In the genomic region with DNA sequence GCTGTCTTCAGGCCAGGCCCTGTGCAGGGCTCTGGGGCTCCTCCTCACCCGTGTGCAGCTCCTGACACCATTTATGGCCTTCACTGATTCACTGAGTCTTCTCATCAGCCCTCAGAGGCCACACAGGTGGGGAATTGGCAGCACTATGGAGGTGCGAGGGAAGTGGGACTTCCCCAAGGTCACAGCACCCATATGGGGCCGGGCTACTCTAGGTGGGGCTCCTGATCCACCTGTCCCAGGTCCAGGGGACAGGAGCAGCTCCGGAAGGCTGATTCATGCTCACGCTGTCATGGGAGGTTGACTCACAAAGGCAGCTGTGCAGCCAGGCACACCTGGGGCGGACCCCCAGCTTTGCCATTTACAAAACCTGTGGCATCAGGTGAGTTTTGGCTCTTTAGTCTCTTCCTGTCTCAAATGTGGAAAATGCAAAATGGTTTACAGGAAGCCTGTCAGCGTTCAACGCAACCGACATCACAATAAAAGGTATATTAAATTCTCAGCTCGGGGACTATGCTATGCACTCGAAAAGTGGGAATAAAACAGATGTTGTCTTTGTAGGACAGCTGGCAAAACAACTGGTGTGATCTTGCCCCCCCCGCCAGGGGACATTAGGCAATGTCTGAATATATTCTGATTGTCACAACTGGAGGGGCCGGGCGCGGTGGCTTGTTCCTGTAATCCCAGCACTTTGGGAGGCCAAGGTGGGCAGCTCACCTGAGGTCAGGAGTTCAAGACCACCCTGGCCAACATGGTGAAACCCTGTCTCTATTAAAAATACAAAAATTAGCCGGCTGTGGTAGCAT, we compare ENCODE assay signal across 1 cellular context.
TF ChIP-seq lines count a peak whose summit lies in the region.

No MANE protein-coding gene starts in this region.

TF ChIP-seq in HepG2, 621 proteins besides CTCF, POLR2A, EP300 and RAD21 (continues in another document):
- TF ChIP-seq HES4 (CRISPR knock-in tag; IDR thresholded peaks at IDR 0.05; ENCODE audit: borderline replicate concordance) (no peak), CEBPB (IDR thresholded peaks at IDR 0.05; ENCODE audit: borderline replicate concordance, low read depth, low read length) (no peak), NRL (CRISPR knock-in tag; IDR thresholded peaks at IDR 0.05; ENCODE audit: borderline replicate concordance) (no peak), HNRNPL (IDR thresholded peaks at IDR 0.05; ENCODE audit: low read depth, low read length) (no peak), FOXA3 (CRISPR knock-in tag; IDR thresholded peaks at IDR 0.05) (peak; percentile 27; the same call in 1 of the 2 replicates), EZH2 (conservative IDR thresholded peaks at IDR 0.05; ENCODE audit: low read depth, low read length) (no peak), SOX6 (IDR thresholded peaks at IDR 0.05) (no peak), SOX6 (CRISPR knock-in tag; IDR thresholded peaks at IDR 0.05) (peak; percentile 7), ZNF441 (CRISPR knock-in tag; IDR thresholded peaks at IDR 0.05; ENCODE audit: borderline replicate concordance) (no peak), JUN (CRISPR knock-in tag; IDR thresholded peaks at IDR 0.05) (no peak), ZNF251 (CRISPR knock-in tag; IDR thresholded peaks at IDR 0.05) (no peak), DMAP1 (CRISPR knock-in tag; IDR thresholded peaks at IDR 0.05) (peak; percentile 18; the same call in 1 of the 2 replicates), CCDC6 (CRISPR knock-in tag; IDR thresholded peaks at IDR 0.05) (no peak), ZNF230 (CRISPR knock-in tag; IDR thresholded peaks at IDR 0.05) (0 out of 2 replicates have a peak, but pooled peaks have one; percentile 7), ZNF839 (CRISPR knock-in tag; IDR thresholded peaks at IDR 0.05; ENCODE audit: borderline replicate concordance) (no peak), ZSCAN9 (CRISPR knock-in tag; IDR thresholded peaks at IDR 0.05; ENCODE audit: borderline replicate concordance) (0 out of 2 replicates have a peak, but pooled peaks have one; percentile 38), ZNF772 (CRISPR knock-in tag; IDR thresholded peaks at IDR 0.05) (0 out of 2 replicates have a peak, but pooled peaks have one; percentile 49)
- TF ChIP-seq, protein P1, sequence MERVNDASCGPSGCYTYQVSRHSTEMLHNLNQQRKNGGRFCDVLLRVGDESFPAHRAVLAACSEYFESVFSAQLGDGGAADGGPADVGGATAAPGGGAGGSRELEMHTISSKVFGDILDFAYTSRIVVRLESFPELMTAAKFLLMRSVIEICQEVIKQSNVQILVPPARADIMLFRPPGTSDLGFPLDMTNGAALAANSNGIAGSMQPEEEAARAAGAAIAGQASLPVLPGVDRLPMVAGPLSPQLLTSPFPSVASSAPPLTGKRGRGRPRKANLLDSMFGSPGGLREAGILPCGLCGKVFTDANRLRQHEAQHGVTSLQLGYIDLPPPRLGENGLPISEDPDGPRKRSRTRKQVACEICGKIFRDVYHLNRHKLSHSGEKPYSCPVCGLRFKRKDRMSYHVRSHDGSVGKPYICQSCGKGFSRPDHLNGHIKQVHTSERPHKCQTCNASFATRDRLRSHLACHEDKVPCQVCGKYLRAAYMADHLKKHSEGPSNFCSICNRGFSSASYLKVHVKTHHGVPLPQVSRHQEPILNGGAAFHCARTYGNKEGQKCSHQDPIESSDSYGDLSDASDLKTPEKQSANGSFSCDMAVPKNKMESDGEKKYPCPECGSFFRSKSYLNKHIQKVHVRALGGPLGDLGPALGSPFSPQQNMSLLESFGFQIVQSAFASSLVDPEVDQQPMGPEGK (CRISPR knock-in tag; IDR thresholded peaks at IDR 0.05), result 0 out of 2 replicates have a peak, but pooled peaks have one; percentile 26
- TF ChIP-seq, protein P2, sequence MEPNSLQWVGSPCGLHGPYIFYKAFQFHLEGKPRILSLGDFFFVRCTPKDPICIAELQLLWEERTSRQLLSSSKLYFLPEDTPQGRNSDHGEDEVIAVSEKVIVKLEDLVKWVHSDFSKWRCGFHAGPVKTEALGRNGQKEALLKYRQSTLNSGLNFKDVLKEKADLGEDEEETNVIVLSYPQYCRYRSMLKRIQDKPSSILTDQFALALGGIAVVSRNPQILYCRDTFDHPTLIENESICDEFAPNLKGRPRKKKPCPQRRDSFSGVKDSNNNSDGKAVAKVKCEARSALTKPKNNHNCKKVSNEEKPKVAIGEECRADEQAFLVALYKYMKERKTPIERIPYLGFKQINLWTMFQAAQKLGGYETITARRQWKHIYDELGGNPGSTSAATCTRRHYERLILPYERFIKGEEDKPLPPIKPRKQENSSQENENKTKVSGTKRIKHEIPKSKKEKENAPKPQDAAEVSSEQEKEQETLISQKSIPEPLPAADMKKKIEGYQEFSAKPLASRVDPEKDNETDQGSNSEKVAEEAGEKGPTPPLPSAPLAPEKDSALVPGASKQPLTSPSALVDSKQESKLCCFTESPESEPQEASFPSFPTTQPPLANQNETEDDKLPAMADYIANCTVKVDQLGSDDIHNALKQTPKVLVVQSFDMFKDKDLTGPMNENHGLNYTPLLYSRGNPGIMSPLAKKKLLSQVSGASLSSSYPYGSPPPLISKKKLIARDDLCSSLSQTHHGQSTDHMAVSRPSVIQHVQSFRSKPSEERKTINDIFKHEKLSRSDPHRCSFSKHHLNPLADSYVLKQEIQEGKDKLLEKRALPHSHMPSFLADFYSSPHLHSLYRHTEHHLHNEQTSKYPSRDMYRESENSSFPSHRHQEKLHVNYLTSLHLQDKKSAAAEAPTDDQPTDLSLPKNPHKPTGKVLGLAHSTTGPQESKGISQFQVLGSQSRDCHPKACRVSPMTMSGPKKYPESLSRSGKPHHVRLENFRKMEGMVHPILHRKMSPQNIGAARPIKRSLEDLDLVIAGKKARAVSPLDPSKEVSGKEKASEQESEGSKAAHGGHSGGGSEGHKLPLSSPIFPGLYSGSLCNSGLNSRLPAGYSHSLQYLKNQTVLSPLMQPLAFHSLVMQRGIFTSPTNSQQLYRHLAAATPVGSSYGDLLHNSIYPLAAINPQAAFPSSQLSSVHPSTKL (CRISPR knock-in tag; IDR thresholded peaks at IDR 0.05), result peak; percentile 49; the same call in 1 of the 2 replicates
- TF ChIP-seq, protein P3, sequence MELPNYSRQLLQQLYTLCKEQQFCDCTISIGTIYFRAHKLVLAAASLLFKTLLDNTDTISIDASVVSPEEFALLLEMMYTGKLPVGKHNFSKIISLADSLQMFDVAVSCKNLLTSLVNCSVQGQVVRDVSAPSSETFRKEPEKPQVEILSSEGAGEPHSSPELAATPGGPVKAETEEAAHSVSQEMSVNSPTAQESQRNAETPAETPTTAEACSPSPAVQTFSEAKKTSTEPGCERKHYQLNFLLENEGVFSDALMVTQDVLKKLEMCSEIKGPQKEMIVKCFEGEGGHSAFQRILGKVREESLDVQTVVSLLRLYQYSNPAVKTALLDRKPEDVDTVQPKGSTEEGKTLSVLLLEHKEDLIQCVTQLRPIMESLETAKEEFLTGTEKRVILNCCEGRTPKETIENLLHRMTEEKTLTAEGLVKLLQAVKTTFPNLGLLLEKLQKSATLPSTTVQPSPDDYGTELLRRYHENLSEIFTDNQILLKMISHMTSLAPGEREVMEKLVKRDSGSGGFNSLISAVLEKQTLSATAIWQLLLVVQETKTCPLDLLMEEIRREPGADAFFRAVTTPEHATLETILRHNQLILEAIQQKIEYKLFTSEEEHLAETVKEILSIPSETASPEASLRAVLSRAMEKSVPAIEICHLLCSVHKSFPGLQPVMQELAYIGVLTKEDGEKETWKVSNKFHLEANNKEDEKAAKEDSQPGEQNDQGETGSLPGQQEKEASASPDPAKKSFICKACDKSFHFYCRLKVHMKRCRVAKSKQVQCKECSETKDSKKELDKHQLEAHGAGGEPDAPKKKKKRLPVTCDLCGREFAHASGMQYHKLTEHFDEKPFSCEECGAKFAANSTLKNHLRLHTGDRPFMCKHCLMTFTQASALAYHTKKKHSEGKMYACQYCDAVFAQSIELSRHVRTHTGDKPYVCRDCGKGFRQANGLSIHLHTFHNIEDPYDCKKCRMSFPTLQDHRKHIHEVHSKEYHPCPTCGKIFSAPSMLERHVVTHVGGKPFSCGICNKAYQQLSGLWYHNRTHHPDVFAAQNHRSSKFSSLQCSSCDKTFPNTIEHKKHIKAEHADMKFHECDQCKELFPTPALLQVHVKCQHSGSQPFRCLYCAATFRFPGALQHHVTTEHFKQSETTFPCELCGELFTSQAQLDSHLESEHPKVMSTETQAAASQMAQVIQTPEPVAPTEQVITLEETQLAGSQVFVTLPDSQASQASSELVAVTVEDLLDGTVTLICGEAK (IDR thresholded peaks at IDR 0.05), result no peak
- TF ChIP-seq, protein P3 (CRISPR knock-in tag; IDR thresholded peaks at IDR 0.05), result peak; percentile 12; the same call in 1 of the 2 replicates
- TF ChIP-seq, protein P4, sequence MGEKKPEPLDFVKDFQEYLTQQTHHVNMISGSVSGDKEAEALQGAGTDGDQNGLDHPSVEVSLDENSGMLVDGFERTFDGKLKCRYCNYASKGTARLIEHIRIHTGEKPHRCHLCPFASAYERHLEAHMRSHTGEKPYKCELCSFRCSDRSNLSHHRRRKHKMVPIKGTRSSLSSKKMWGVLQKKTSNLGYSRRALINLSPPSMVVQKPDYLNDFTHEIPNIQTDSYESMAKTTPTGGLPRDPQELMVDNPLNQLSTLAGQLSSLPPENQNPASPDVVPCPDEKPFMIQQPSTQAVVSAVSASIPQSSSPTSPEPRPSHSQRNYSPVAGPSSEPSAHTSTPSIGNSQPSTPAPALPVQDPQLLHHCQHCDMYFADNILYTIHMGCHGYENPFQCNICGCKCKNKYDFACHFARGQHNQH (CRISPR knock-in tag; IDR thresholded peaks at IDR 0.05), result peak; percentile 48; the same call in 1 of the 2 replicates
- TF ChIP-seq, protein P5, sequence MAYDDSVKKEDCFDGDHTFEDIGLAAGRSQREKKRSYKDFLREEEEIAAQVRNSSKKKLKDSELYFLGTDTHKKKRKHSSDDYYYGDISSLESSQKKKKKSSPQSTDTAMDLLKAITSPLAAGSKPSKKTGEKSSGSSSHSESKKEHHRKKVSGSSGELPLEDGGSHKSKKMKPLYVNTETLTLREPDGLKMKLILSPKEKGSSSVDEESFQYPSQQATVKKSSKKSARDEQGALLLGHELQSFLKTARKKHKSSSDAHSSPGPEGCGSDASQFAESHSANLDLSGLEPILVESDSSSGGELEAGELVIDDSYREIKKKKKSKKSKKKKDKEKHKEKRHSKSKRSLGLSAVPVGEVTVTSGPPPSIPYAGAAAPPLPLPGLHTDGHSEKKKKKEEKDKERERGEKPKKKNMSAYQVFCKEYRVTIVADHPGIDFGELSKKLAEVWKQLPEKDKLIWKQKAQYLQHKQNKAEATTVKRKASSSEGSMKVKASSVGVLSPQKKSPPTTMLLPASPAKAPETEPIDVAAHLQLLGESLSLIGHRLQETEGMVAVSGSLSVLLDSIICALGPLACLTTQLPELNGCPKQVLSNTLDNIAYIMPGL (CRISPR knock-in tag; IDR thresholded peaks at IDR 0.05; ENCODE audit: borderline replicate concordance in 1 of 2, low read depth in 1 of 2), result peak in 1 of 2 experiments; percentile 38; a peak in 1 of 4 replicates
- TF ChIP-seq, protein P6, sequence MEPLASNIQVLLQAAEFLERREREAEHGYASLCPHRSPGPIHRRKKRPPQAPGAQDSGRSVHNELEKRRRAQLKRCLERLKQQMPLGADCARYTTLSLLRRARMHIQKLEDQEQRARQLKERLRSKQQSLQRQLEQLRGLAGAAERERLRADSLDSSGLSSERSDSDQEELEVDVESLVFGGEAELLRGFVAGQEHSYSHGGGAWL (CRISPR knock-in tag; IDR thresholded peaks at IDR 0.05), result no peak
- TF ChIP-seq, protein P7, sequence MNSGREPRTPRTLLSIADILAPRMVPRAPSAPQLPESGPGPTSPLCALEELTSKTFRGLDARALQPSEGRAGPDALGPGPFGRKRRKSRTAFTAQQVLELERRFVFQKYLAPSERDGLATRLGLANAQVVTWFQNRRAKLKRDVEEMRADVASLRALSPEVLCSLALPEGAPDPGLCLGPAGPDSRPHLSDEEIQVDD (CRISPR knock-in tag; IDR thresholded peaks at IDR 0.05; ENCODE audit: borderline replicate concordance), result no peak
- TF ChIP-seq, protein P8, sequence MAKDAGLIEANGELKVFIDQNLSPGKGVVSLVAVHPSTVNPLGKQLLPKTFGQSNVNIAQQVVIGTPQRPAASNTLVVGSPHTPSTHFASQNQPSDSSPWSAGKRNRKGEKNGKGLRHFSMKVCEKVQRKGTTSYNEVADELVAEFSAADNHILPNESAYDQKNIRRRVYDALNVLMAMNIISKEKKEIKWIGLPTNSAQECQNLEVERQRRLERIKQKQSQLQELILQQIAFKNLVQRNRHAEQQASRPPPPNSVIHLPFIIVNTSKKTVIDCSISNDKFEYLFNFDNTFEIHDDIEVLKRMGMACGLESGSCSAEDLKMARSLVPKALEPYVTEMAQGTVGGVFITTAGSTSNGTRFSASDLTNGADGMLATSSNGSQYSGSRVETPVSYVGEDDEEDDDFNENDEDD (CRISPR knock-in tag; IDR thresholded peaks at IDR 0.05; ENCODE audit: borderline replicate concordance), result no peak
